In genomic region chr20:15056231-15056630, GRCh38 we compare ENCODE assay signal across 19 cellular contexts.
"Had no signal": no experiment of that assay in that cellular context is flagged by ENCODE, and none has a peak within 500 bp of the region (broad histone marks: within the 10 kb centered on the region; RNA-seq: fewer than 3 reads in every experiment).

No MANE protein-coding gene starts in this region.

- DNase-seq: cortex of kidney; effector memory CD8-positive, alpha-beta T cell; erythroblast; esophagus squamous epithelium; left ventricle myocardium superior; lower lobe of right lung; natural killer cell; occipital lobe; ovary; posterior cingulate gyrus; psoas muscle; right cardiac atrium; small intestine; stimulated activated CD4-positive, alpha-beta T cell treated with anti-CD3 and anti-CD28 coated beads, Interleukin-15, amount 100 ng/mL, for 24 hours; stimulated activated CD4-positive, alpha-beta T cell treated with anti-CD3 and anti-CD28 coated beads, Interleukin-2, amount 100 ng/mL, for 48 hours; stimulated activated naive B cell treated with anti-CD40 and anti-IgM and Interleukin-4, amounts not matched to agents 10 μg/mL and 1 μg/mL and 100 μg/mL, for 72 hours; upper lobe of right lung had no signal

- H3K4me3 Mint-ChIP-seq: effector memory CD8-positive, alpha-beta T cell; memory B cell; natural killer cell; stimulated activated naive B cell treated with anti-CD40 and anti-IgM and Interleukin-4, amounts not matched to agents 10 μg/mL and 1 μg/mL and 100 μg/mL, for 72 hours; stimulated activated naive CD8-positive, alpha-beta T cell treated with anti-CD3 and anti-CD28 coated beads, Interleukin-15, Interleukin-2, amounts not matched to agents 100 ng/mL and 50 ng/mL, for 24 hours had no signal

- H3K36me3 Mint-ChIP-seq: memory B cell; natural killer cell; stimulated activated naive B cell treated with anti-CD40 and anti-IgM and Interleukin-4, amounts not matched to agents 10 μg/mL and 1 μg/mL and 100 μg/mL, for 72 hours had no signal

- H3K27me3 Mint-ChIP-seq: effector memory CD8-positive, alpha-beta T cell; stimulated activated naive B cell treated with anti-CD40 and anti-IgM and Interleukin-4, amounts not matched to agents 10 μg/mL and 1 μg/mL and 100 μg/mL, for 72 hours; stimulated activated naive CD8-positive, alpha-beta T cell treated with anti-CD3 and anti-CD28 coated beads, Interleukin-15, Interleukin-2, amounts not matched to agents 100 ng/mL and 50 ng/mL, for 24 hours had no signal

- H3K9me3 Mint-ChIP-seq: stimulated activated naive CD8-positive, alpha-beta T cell treated with anti-CD3 and anti-CD28 coated beads, Interleukin-15, Interleukin-2, amounts not matched to agents 100 ng/mL and 50 ng/mL, for 24 hours had no signal

- H3K27ac Mint-ChIP-seq: effector memory CD8-positive, alpha-beta T cell; memory B cell; natural killer cell; stimulated activated naive B cell treated with anti-CD40 and anti-IgM and Interleukin-4, amounts not matched to agents 10 μg/mL and 1 μg/mL and 100 μg/mL, for 72 hours; stimulated activated naive CD8-positive, alpha-beta T cell treated with anti-CD3 and anti-CD28 coated beads, Interleukin-15, Interleukin-2, amounts not matched to agents 100 ng/mL and 50 ng/mL, for 24 hours had no signal

- ATAC-seq: effector memory CD8-positive, alpha-beta T cell; left ventricle myocardium superior; lower lobe of right lung; natural killer cell; psoas muscle; right cardiac atrium; stimulated activated naive B cell treated with anti-CD40 and anti-IgM and Interleukin-4, amounts not matched to agents 10 μg/mL and 1 μg/mL and 100 μg/mL, for 72 hours; upper lobe of right lung had no signal

- H3K4me1 Mint-ChIP-seq: memory B cell, natural killer cell had no signal
